1 cellular context compared by ENCODE assay signal in genomic region chr1:236119935-236120484, GRCh38.
TF ChIP-seq lines count a peak whose summit lies in the region.

No MANE protein-coding gene starts in this region.

TF ChIP-seq in endothelial cell of umbilical vein, 7 proteins besides CTCF, POLR2A, EP300 and RAD21 (continued from another document):
- TF ChIP-seq EZH2 (IDR thresholded peaks at IDR 0.05; ENCODE audit: borderline replicate concordance, low read depth, low read length, severe bottlenecking) (no peak), GATA2 (IDR thresholded peaks at IDR 0.05; ENCODE audit: insufficient read depth, insufficient read length, low read depth, low read length) (no peak)
